In genomic region chr9:35079041-35079425, GRCh38 we compare ENCODE assay signal across 8 cellular contexts. TPM values are rescaled to one million over a fixed set of nuclear protein-coding genes. Genes with fewer than 3 reads are reported as not detected.
DNase-seq lines count a peak whose midpoint lies in the region; ATAC-seq and TF ChIP-seq lines count a peak whose summit lies in the region.

No MANE protein-coding gene starts in this region.

- peaks cover 15% of the 10 kb centered on the region; the same call in 1 of the 2 replicates for H3F3A ChIP-seq in PC-9 (ENCODE audit: insufficient read depth, low read depth)

- POLR2A ChIA-PET in PC-9 (lab: Charles Lee; ENCODE audit: unreplicated experiment) = interaction anchor here (0.5 to 0.7 kb wide), 3 partner anchors 24 to 64 kb away, joined by 3 to 4 read pairs (median 3); partner anchors contain the start of gene ATOSB

- no peaks in the 10 kb centered on the region for H3K9me2 ChIP-seq in PC-9 (ENCODE audit: insufficient read depth)

- H3K4me2 ChIP-seq in PC-9 = peak overlapping the region; percentile 90

- peaks cover 18% of the 10 kb centered on the region for H3K79me2 ChIP-seq in PC-9 (ENCODE audit: low read depth)

- TSS peak; percentile 28 for BruUV-seq in PC-9 (replicated peaks; lab: Mats Ljungman, UMichigan)

- no peaks in the 10 kb centered on the region for H4K20me1 ChIP-seq in PC-9 (ENCODE audit: insufficient read depth)

- H3K4me1 ChIP-seq in PC-9 (replicated peaks; ENCODE audit: insufficient read depth) (no peaks in the 10 kb centered on the region), psoas muscle (peaks cover 16% of the 10 kb centered on the region)

- 8% methylated on average over 10 of the region's 10 CpGs for WGBS in psoas muscle, 3 donors

- no peaks in the 10 kb centered on the region for H3K27me3 ChIP-seq in PC-9 (ENCODE audit: insufficient read depth, low read depth)
- H3K27me3 ChIP-seq in psoas muscle (ENCODE audit: insufficient read depth in 3 of 3, low read length in 2 of 3) = no peaks in the 10 kb centered on the region

- intact Hi-C loops in PC-9 (cut with micrococcal nuclease; ENCODE audit: unreplicated experiment) = no loop called here
- intact Hi-C loops in psoas muscle (cut with DNase I) = no loop called here

- CTCF ChIA-PET in PC-9 (lab: Charles Lee) = no interaction called here

- TF ChIP-seq CTCF in PC-9 (conservative IDR thresholded peaks at IDR 0.05) = no peak
- no peak for TF ChIP-seq CTCF in epithelial cell of esophagus (IDR thresholded peaks at IDR 0.05; ENCODE audit: insufficient read depth, low read depth, low read length, missing control alignments)
- TF ChIP-seq CTCF in psoas muscle (IDR thresholded peaks at IDR 0.05) = no peak

- H3K4me3 ChIP-seq in PC-9 = peak overlapping the region; percentile 84
- H3K4me3 ChIP-seq in epithelial cell of esophagus (ENCODE audit: low read length) = peak overlapping the region; percentile 83
- peak overlapping the region; percentile 74 for H3K4me3 ChIP-seq in psoas muscle

- DNase-seq in NCI-H524 (lab: John Stamatoyannopoulos, UW) (peak; percentile 50 to 59), NCI-H524 treated with DMSO at 0.1 percent for 48 hours (lab: John Stamatoyannopoulos, UW) (no peak), PC-9 (peak in 1 of 2 experiments; percentile 1), epithelial cell of esophagus (ENCODE audit: low read depth) (no peak), psoas muscle (no peak), HK-2 (ENCODE audit: unreplicated experiment) (no peak)

- peak overlapping the region; percentile 62; the same call in 1 of the 2 replicates for H3K27ac ChIP-seq in PC-9
- peak overlapping the region; percentile 68 for H3K27ac ChIP-seq in psoas muscle

- no peak for ATAC-seq in psoas muscle
- ATAC-seq in GM18519 (IDR thresholded peaks at IDR 0.05; ENCODE audit: low FRiP score, unreplicated experiment) = no peak
- ATAC-seq in HG03439 (IDR thresholded peaks at IDR 0.05; ENCODE audit: unreplicated experiment) = no peak

- H3K36me3 ChIP-seq in PC-9 (ENCODE audit: low read depth) = no peaks in the 10 kb centered on the region
- H3K36me3 ChIP-seq in psoas muscle (ENCODE audit: insufficient read depth in 1 of 2, low read depth in 1 of 2) = peaks cover 0 to 7% of the 10 kb centered on the region in 2 donors

- H3K9me3 ChIP-seq in PC-9 (ENCODE audit: insufficient read depth, low read depth) = no peaks in the 10 kb centered on the region
- no peaks in the 10 kb centered on the region for H3K9me3 ChIP-seq in psoas muscle

- H2AFZ ChIP-seq in PC-9 = peak overlapping the region; percentile 76

RNA-seq across cellular contexts. Expression of gene FANCG, which starts 0.7 kb away (rescaled TPM):
- 45.3 and 48.7 TPM in 2 replicates for total RNA-seq in PC-9 (2021)
- total RNA-seq in psoas muscle = 1 to 10 TPM; 2.9 to 6.0 (median 3.7) TPM
- polyA plus RNA-seq in psoas muscle = 1 to 10 TPM; 1.6 to 4.5 (median 4.2) TPM

RNA-seq across cellular contexts. Expression of gene VCP, which starts 6.6 kb away (rescaled TPM):
- total RNA-seq in PC-9 (2021) (200 and 216 TPM in 2 replicates), psoas muscle (100 to 1,000 TPM; 362 to 491 (median 403) TPM)
- polyA plus RNA-seq in psoas muscle = 100 to 1,000 TPM; 237 to 412 (median 384) TPM

RNA-seq across cellular contexts. Expression of gene PIGO, which starts 17.4 kb away (rescaled TPM):
- total RNA-seq in PC-9 (2021) = 18.2 and 20.3 TPM in 2 replicates
- 10 to 100 TPM in 1 of 4 donors, 1 to 10 TPM in 3; 6.8 to 11.3 (median 8.6) TPM for total RNA-seq in psoas muscle
- 10 to 100 TPM in 1 of 3 donors, 1 to 10 TPM in 2; 6.2 to 11.6 (median 8.1) TPM for polyA plus RNA-seq in psoas muscle

RNA-seq across cellular contexts. Expression of gene STOML2, which starts 23.9 kb away (rescaled TPM):
- total RNA-seq in PC-9 (2021) = 109 and 122 TPM in 2 replicates
- 100 to 1,000 TPM in 3 of 4 donors, 10 to 100 TPM in 1; 98.6 to 138 (median 121) TPM for total RNA-seq in psoas muscle
- 100 to 1,000 TPM; 141 to 228 (median 173) TPM for polyA plus RNA-seq in psoas muscle

RNA-seq across cellular contexts. Expression of gene ATOSB, which starts 36.6 kb away (rescaled TPM):
- 7.1 and 10.5 TPM in 2 replicates for total RNA-seq in PC-9 (2021)
- 10 to 100 TPM in 3 of 4 donors, 1 to 10 TPM in 1; 10.0 to 17.1 (median 15.1) TPM for total RNA-seq in psoas muscle
- polyA plus RNA-seq in psoas muscle = 10 to 100 TPM in 2 of 3 donors, 1 to 10 TPM in 1; 9.1 to 27.6 (median 17.0) TPM

Comparison
In these comparisons a context has a peak if more than half of its experiments do, and no peak if none do; other contexts are left out.
1. DNase-seq: peak in NCI-H524 (2 of 2); none in NCI-H524 treated with DMSO at 0.1 percent for 48 hours (single experiment), epithelial cell of esophagus (single experiment), psoas muscle (0 of 2) and HK-2 (single experiment).
2. Peak in every context shown above with its lines, with median percentiles within 50 percentile points of each other: H3K4me3 ChIP-seq.